ENCODE assay signal across 41 cellular contexts in genomic region chr7:67890316-67890715, GRCh38.
"Had no signal": no experiment of that assay in that cellular context is flagged by ENCODE, and none has a peak within 500 bp of the region (broad histone marks: within the 10 kb centered on the region; RNA-seq: fewer than 3 reads in every experiment).

No MANE protein-coding gene starts in this region.

- H3K27ac ChIP-seq: adrenal gland, ascending aorta, body of pancreas, brain microvascular endothelial cell, breast epithelium, cardiac muscle cell had no signal

- H3K4me1 ChIP-seq: adrenal gland, ascending aorta, body of pancreas, breast epithelium had no signal

- H3K36me3 ChIP-seq: adrenal gland, ascending aorta, brain microvascular endothelial cell, breast epithelium, cardiac muscle cell had no signal

- H3K4me3 Mint-ChIP-seq: activated naive CD4-positive, alpha-beta T cell treated with anti-CD3 and anti-CD28 coated beads for 36 hours; activated naive CD4-positive, alpha-beta T cell treated with anti-CD3 and anti-CD28 coated beads, Interleukin-2, amount 10 ng/mL, durations not matched to agents 7 days and 5 days; activated naive CD4-positive, alpha-beta T cell treated with anti-CD3 and anti-CD28 coated beads, Interleukin-2, amount 50 U/mL, for 24 hours; activated naive CD8-positive, alpha-beta T cell; activated naive CD8-positive, alpha-beta T cell treated with anti-CD3 and anti-CD28 coated beads for 36 hours; activated naive CD8-positive, alpha-beta T cell treated with anti-CD3 and anti-CD28 coated beads, Interleukin-2, amount 10 ng/mL, durations not matched to agents 7 days and 5 days; activated naive CD8-positive, alpha-beta T cell treated with anti-CD3 and anti-CD28 coated beads, Interleukin-2, amount 50 U/mL, for 24 hours; activated T-cell treated with anti-CD3 and anti-CD28 coated beads, Interleukin-2, amount 50 U/mL, for 24 hours; activated T-cell treated with anti-CD3 and anti-CD28 coated beads, Interleukin-2, amount 50 U/mL, for 4 hours; activated T-cell treated with anti-CD3 and anti-CD28 coated beads, Interleukin-2, amount 50 U/mL, for 72 hours; activated T-helper 1 cell treated with anti-CD3 and anti-CD28 coated beads, Interleukin-12 subunit alpha, Interleukin-12 subunit beta, Interleukin-2, Interleukin-4 antibody, amounts not matched to agents 30 ng/mL and 10 ng/mL and 1 ng/mL, durations not matched to agents 14 hours and 24 hours and 36 hours; activated T-helper 17 cell treated with anti-CD3 and anti-CD28 coated beads, Interleukin-2, amount 50 U/mL, for 72 hours; brain; central memory CD8-positive, alpha-beta T cell had no signal

- DNase-seq: activated effector memory CD4-positive, alpha-beta T cell treated with anti-CD3 and anti-CD28 coated beads, Interleukin-2, amount 50 U/mL, for 16 hours; activated effector memory CD4-positive, alpha-beta T cell treated with Interleukin-2 at 50 U/mL for 16 hours; activated gamma-delta T cell; activated gamma-delta T cell treated with Interleukin-2 at 50 U/mL for 16 hours; activated naive CD4-positive, alpha-beta T cell; activated naive CD4-positive, alpha-beta T cell treated with anti-CD3 and anti-CD28 coated beads for 36 hours; activated naive CD4-positive, alpha-beta T cell treated with anti-CD3 and anti-CD28 coated beads, Interleukin-2, amount 10 ng/mL, durations not matched to agents 7 days and 5 days; activated naive CD4-positive, alpha-beta T cell treated with anti-CD3 and anti-CD28 coated beads, Interleukin-2, amount 50 U/mL, for 16 hours; activated naive CD4-positive, alpha-beta T cell treated with Interleukin-2 at 50 U/mL for 16 hours; activated naive CD8-positive, alpha-beta T cell treated with anti-CD3 and anti-CD28 coated beads for 36 hours; activated naive CD8-positive, alpha-beta T cell treated with anti-CD3 and anti-CD28 coated beads, Interleukin-2, amount 10 ng/mL, durations not matched to agents 7 days and 5 days; activated naive CD8-positive, alpha-beta T cell treated with anti-CD3 and anti-CD28 coated beads, Interleukin-2, amount 50 U/mL, for 24 hours; activated T-cell treated with anti-CD3 and anti-CD28 coated beads for 4 hours; activated T-cell treated with anti-CD3 and anti-CD28 coated beads, Interleukin-2, amount 50 U/mL, for 1 hour; activated T-cell treated with anti-CD3 and anti-CD28 coated beads, Interleukin-2, amount 50 U/mL, for 24 hours; activated T-cell treated with anti-CD3 and anti-CD28 coated beads, Interleukin-2, amount 50 U/mL, for 4 hours; activated T-cell treated with anti-CD3 and anti-CD28 coated beads, Interleukin-2, amount 50 U/mL, for 48 hours; activated T-cell treated with anti-CD3 and anti-CD28 coated beads, Interleukin-2, amount 50 U/mL, for 72 hours; adrenal gland; amniotic stem cell; amygdala; anterior cingulate cortex; aorta; body of pancreas; brain microvascular endothelial cell; caudate nucleus; central memory CD4-positive, alpha-beta T cell; cerebellar nuclear complex had no signal

- H3K27me3 ChIP-seq: adrenal gland, ascending aorta, body of pancreas, brain microvascular endothelial cell, breast epithelium, cardiac muscle cell had no signal

- ATAC-seq: activated naive CD4-positive, alpha-beta T cell treated with anti-CD3 and anti-CD28 coated beads, Interleukin-2, amount 50 U/mL, for 72 hours; activated naive CD8-positive, alpha-beta T cell treated with anti-CD3 and anti-CD28 coated beads, Interleukin-2, amount 50 U/mL, for 24 hours; activated T-cell treated with anti-CD3 and anti-CD28 coated beads, Interleukin-2, amount 50 U/mL, for 4 hours; activated T-cell treated with anti-CD3 and anti-CD28 coated beads, Interleukin-2, amount 50 U/mL, for 72 hours; activated T-helper 17 cell treated with anti-CD3 and anti-CD28 coated beads, Interleukin-2, amount 50 U/mL, for 72 hours; body of pancreas had no signal

- H3K36me3 Mint-ChIP-seq: activated naive CD4-positive, alpha-beta T cell treated with anti-CD3 and anti-CD28 coated beads, Interleukin-2, amount 10 ng/mL, durations not matched to agents 7 days and 5 days; activated naive CD4-positive, alpha-beta T cell treated with anti-CD3 and anti-CD28 coated beads, Interleukin-2, amount 50 U/mL, for 24 hours; activated naive CD8-positive, alpha-beta T cell; activated naive CD8-positive, alpha-beta T cell treated with anti-CD3 and anti-CD28 coated beads for 36 hours; activated naive CD8-positive, alpha-beta T cell treated with anti-CD3 and anti-CD28 coated beads, Interleukin-2, amount 10 ng/mL, durations not matched to agents 7 days and 5 days; brain had no signal

- FAIRE-seq: astrocyte, bronchial epithelial cell had no signal

- H3K27ac Mint-ChIP-seq: activated naive CD4-positive, alpha-beta T cell treated with anti-CD3 and anti-CD28 coated beads for 36 hours; activated naive CD4-positive, alpha-beta T cell treated with anti-CD3 and anti-CD28 coated beads, Interleukin-2, amount 10 ng/mL, durations not matched to agents 7 days and 5 days; activated naive CD4-positive, alpha-beta T cell treated with anti-CD3 and anti-CD28 coated beads, Interleukin-2, amount 50 U/mL, for 24 hours; activated naive CD4-positive, alpha-beta T cell treated with anti-CD3 and anti-CD28 coated beads, Interleukin-2, amount 50 U/mL, for 72 hours; activated naive CD8-positive, alpha-beta T cell; activated naive CD8-positive, alpha-beta T cell treated with anti-CD3 and anti-CD28 coated beads for 36 hours; activated naive CD8-positive, alpha-beta T cell treated with anti-CD3 and anti-CD28 coated beads, Interleukin-2, amount 10 ng/mL, durations not matched to agents 7 days and 5 days; activated naive CD8-positive, alpha-beta T cell treated with anti-CD3 and anti-CD28 coated beads, Interleukin-2, amount 50 U/mL, for 24 hours; activated T-cell treated with anti-CD3 and anti-CD28 coated beads, Interleukin-2, amount 50 U/mL, for 24 hours; activated T-cell treated with anti-CD3 and anti-CD28 coated beads, Interleukin-2, amount 50 U/mL, for 72 hours; activated T-helper 1 cell treated with anti-CD3 and anti-CD28 coated beads, Interleukin-12 subunit alpha, Interleukin-12 subunit beta, Interleukin-2, Interleukin-4 antibody, amounts not matched to agents 30 ng/mL and 10 ng/mL and 1 ng/mL, durations not matched to agents 14 hours and 24 hours and 36 hours; activated T-helper 17 cell treated with anti-CD3 and anti-CD28 coated beads, Interleukin-2, amount 50 U/mL, for 72 hours; activated T-helper 2 cell treated with anti-CD3 and anti-CD28 coated beads, Interferon-gamma antibody, Interleukin-2, Interleukin-4, amounts not matched to agents 10 μg/mL and 5 μg/mL and 100 μg/mL, durations not matched to agents 14 hours and 24 hours and 36 hours; brain had no signal

- H3K4me1 Mint-ChIP-seq: activated naive CD4-positive, alpha-beta T cell treated with anti-CD3 and anti-CD28 coated beads, Interleukin-2, amount 10 ng/mL, durations not matched to agents 7 days and 5 days; activated naive CD4-positive, alpha-beta T cell treated with anti-CD3 and anti-CD28 coated beads, Interleukin-2, amount 50 U/mL, for 24 hours; activated naive CD8-positive, alpha-beta T cell treated with anti-CD3 and anti-CD28 coated beads for 36 hours; activated naive CD8-positive, alpha-beta T cell treated with anti-CD3 and anti-CD28 coated beads, Interleukin-2, amount 10 ng/mL, durations not matched to agents 7 days and 5 days; activated naive CD8-positive, alpha-beta T cell treated with anti-CD3 and anti-CD28 coated beads, Interleukin-2, amount 50 U/mL, for 24 hours; activated T-helper 17 cell treated with anti-CD3 and anti-CD28 coated beads, Interleukin-2, amount 50 U/mL, for 72 hours; brain; central memory CD8-positive, alpha-beta T cell had no signal

- H3K9me3 ChIP-seq: adrenal gland had no signal

- H3K27me3 Mint-ChIP-seq: activated naive CD4-positive, alpha-beta T cell treated with anti-CD3 and anti-CD28 coated beads, Interleukin-2, amount 10 ng/mL, durations not matched to agents 7 days and 5 days; activated naive CD4-positive, alpha-beta T cell treated with anti-CD3 and anti-CD28 coated beads, Interleukin-2, amount 50 U/mL, for 24 hours; activated naive CD8-positive, alpha-beta T cell; activated naive CD8-positive, alpha-beta T cell treated with anti-CD3 and anti-CD28 coated beads for 36 hours; activated naive CD8-positive, alpha-beta T cell treated with anti-CD3 and anti-CD28 coated beads, Interleukin-2, amount 10 ng/mL, durations not matched to agents 7 days and 5 days; activated naive CD8-positive, alpha-beta T cell treated with anti-CD3 and anti-CD28 coated beads, Interleukin-2, amount 50 U/mL, for 24 hours; activated T-cell treated with anti-CD3 and anti-CD28 coated beads, Interleukin-2, amount 50 U/mL, for 24 hours; activated T-helper 17 cell treated with anti-CD3 and anti-CD28 coated beads, Interleukin-2, amount 50 U/mL, for 72 hours; central memory CD8-positive, alpha-beta T cell had no signal

- H3K4me3 ChIP-seq: adrenal gland, ascending aorta, body of pancreas, breast epithelium, cardiac muscle cell had no signal
